11 cellular contexts compared by ENCODE assay signal in the genomic region with DNA sequence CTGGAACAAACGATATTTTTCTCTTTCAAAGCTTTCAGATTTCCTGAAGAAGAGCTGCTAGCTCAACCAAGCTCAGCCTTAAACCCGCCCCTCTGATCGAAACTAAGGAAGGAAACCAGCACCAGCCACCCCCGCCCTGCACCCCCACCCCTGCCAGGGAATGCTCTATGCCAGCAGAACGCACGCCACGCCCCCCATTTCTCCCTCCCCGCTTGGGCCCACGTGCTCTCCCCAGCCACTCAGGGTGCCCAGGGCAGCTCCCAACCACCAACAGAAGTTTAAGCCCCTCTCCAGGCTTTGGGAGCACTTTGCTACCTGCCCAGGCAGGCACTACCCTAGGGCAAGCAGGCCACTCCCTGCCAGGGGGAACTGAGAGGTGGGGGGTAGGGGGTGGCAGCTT. TPM values are rescaled to one million over a fixed set of nuclear protein-coding genes. Genes with fewer than 3 reads are reported as not detected.
DNase-seq lines count a peak whose midpoint lies in the region; ATAC-seq, FAIRE-seq and TF ChIP-seq lines count a peak whose summit lies in the region.
"Had no signal": no experiment of that assay in that cellular context is flagged by ENCODE, and none has a peak within 500 bp of the region (broad histone marks: within the 10 kb centered on the region; RNA-seq: fewer than 3 reads in every experiment).

No MANE protein-coding gene starts in this region.

- no peaks in the 10 kb centered on the region for H3K9me3 Mint-ChIP-seq in T-cell

- no peak overlapping the region for H3K4me2 ChIP-seq in GM23248 (ENCODE audit: unreplicated experiment)

- H3K36me3 ChIP-seq in GM23248 (ENCODE audit: low read depth) = no peaks in the 10 kb centered on the region
- H3K36me3 ChIP-seq in esophagus squamous epithelium = no peaks in the 10 kb centered on the region

- TF ChIP-seq POLR2A in esophagus squamous epithelium (IDR thresholded peaks at IDR 0.05) = peak in 2 of 4 donors; percentile 17 to 22

- intact Hi-C loops in esophagus squamous epithelium (cut with DNase I) = no loop called here

- H3K4me1 ChIP-seq in GM23248 (ENCODE audit: insufficient read depth) (peaks cover 23% of the 10 kb centered on the region), esophagus squamous epithelium (peaks cover 50 to 86% (median 65%) of the 10 kb centered on the region in 3 donors)

- H3K27ac ChIP-seq in GM23248 = no peak overlapping the region
- H3K27ac ChIP-seq in esophagus squamous epithelium = peak overlapping the region; percentile 88 to 99 (median 96)
- H3K27ac ChIP-seq: body of pancreas had no signal

- TF ChIP-seq CTCF in esophagus squamous epithelium (IDR thresholded peaks at IDR 0.05) (no peak), D721Med (IDR thresholded peaks at IDR 0.05; ENCODE audit: insufficient read depth, missing control alignments) (no peak)

- no peak overlapping the region for H2AFZ ChIP-seq in GM23248

- H3K9me2 ChIP-seq in GM23248 (ENCODE audit: insufficient read depth) = no peaks in the 10 kb centered on the region

- H3K27ac Mint-ChIP-seq in T-cell = peak overlapping the region; percentile 69 to 76

- WGBS in GM23248 (ENCODE audit: low coverage in 1 of 2, low lambda C conversion rate in 2 of 2, missing lambda C conversion rate in 2 of 2), 2 experiments = 27 to 39% methylated on average over 7 to 9 of the region's 9 CpGs
- WGBS in esophagus squamous epithelium, 2 donors = 10 to 29% methylated on average over 3 to 4 of the region's 9 CpGs

- H3K79me2 ChIP-seq in GM23248 (ENCODE audit: insufficient read depth) = no peaks in the 10 kb centered on the region

- H3K4me3 Mint-ChIP-seq in T-cell = peak overlapping the region in 1 of 3 donors; percentile 37

- no peaks in the 10 kb centered on the region for H3K36me3 Mint-ChIP-seq in T-cell

- H4K20me1 ChIP-seq in GM23248 (ENCODE audit: insufficient read depth) = no peaks in the 10 kb centered on the region

- H3K4me3 ChIP-seq in GM23248 (no peak overlapping the region), esophagus squamous epithelium (peak overlapping the region in 1 of 4 donors; percentile 18)
- H3K4me3 ChIP-seq: body of pancreas had no signal

- no peak overlapping the region for H3K9ac ChIP-seq in GM23248

- DNase-seq in GM23248 (peak; percentile 15), T-cell (peak in 31 of 34 experiments; percentile 17 to 67 (median 40)), esophagus squamous epithelium (lab: John Stamatoyannopoulos, UW) (no peak), GM19238 (ENCODE audit: insufficient read length, low spot score) (no peak), D721Med (ENCODE audit: insufficient read length, low spot score) (no peak), NCI-H748 treated with DMSO at 0.1 percent for 48 hours (lab: John Stamatoyannopoulos, UW) (no peak)
- peak; percentile 9 for DNase-seq in stimulated activated CD4-positive, alpha-beta T cell treated with anti-CD3 and anti-CD28 coated beads, Interleukin-1b, Interleukin-23, amount 100 ng/mL, for 48 hours

- H3K27me3 Mint-ChIP-seq in T-cell = no peaks in the 10 kb centered on the region

- CTCF ChIA-PET in T-cell (lab: Charles Lee) = interaction anchor here (0.6 to 2.0 kb wide), 9 partner anchors 12 to 286 kb away, joined by 3 to 10 read pairs (median 4); no protein-coding TSS in a partner anchor

- in situ Hi-C loops in GM23248 (cut with MboI) = loop anchor here (5.0 to 10.0 kb wide), 2 partner anchors 285 to 483 kb away; partner anchors contain the start of gene KRT84

- no peak for FAIRE-seq in D721Med (lab: Jason Lieb, UNC)

- no peaks in the 10 kb centered on the region for H3K27me3 ChIP-seq in GM23248 (replicated peaks; ENCODE audit: insufficient read depth)
- H3K27me3 ChIP-seq in esophagus squamous epithelium = no peaks in the 10 kb centered on the region
- H3K27me3 ChIP-seq: body of pancreas had no signal

- H3F3A ChIP-seq in GM23248 (ENCODE audit: insufficient read depth) = peaks cover 9% of the 10 kb centered on the region

- peak; percentile 43 to 58 (median 49) for ATAC-seq in T-cell (replicated peaks in 1 of 4)
- no peak for ATAC-seq in GM21447 (IDR thresholded peaks at IDR 0.05; ENCODE audit: unreplicated experiment)
- ATAC-seq: body of pancreas had no signal

- peaks cover 27 to 36% (median 33%) of the 10 kb centered on the region in 3 donors for H3K4me1 Mint-ChIP-seq in T-cell

- POLR2A ChIA-PET in T-cell (lab: Charles Lee) = interaction anchor here in 1 of 2 donors (0.6 kb wide), 1 partner anchor 223 kb away, joined by 3 read pairs; no protein-coding TSS in a partner anchor

- H3K9me3 ChIP-seq in GM23248 (ENCODE audit: low read depth) (no peaks in the 10 kb centered on the region), esophagus squamous epithelium (no peaks in the 10 kb centered on the region)
- H3K9me3 ChIP-seq: body of pancreas had no signal

RNA-seq across cellular contexts. Expression of gene KRT78, which starts 18.8 kb away (rescaled TPM):
- total RNA-seq in GM23248 (2014; rRNA removed; shearing (Covaris generic)) = not detected in 2 replicates
- polyA plus RNA-seq in GM23248 (2016; fragmentation: Nextera tagmentation; extraction: Ambion mirVana) = not detected in 2 replicates
- total RNA-seq in T-cell (not detected), esophagus squamous epithelium (100 to 1,000 TPM; 194 to 481 (median 307) TPM)
- total RNA-seq: body of pancreas; T-helper 1 cell treated with Interleukin-12 subunit alpha and Interleukin-12 subunit beta and Interleukin-4 antibody, amounts not matched to agents 30 ng/mL and 1 ng/mL, for 36 hours had no signal

RNA-seq across cellular contexts. Expression of gene KRT79, which starts 33.5 kb away (rescaled TPM):
- not detected in 2 replicates for total RNA-seq in GM23248 (2014; rRNA removed; shearing (Covaris generic))
- polyA plus RNA-seq in GM23248 (2016; fragmentation: Nextera tagmentation; extraction: Ambion mirVana) = 0.15 TPM in 1 of 2 replicates, not detected in the other
- under 1 TPM in 1 of 5 donors, not detected in 4; 0.28 TPM for total RNA-seq in T-cell
- total RNA-seq in esophagus squamous epithelium = 1 to 10 TPM in 1 of 4 donors, not detected in 3; 1.8 TPM
- total RNA-seq: body of pancreas; M059J; T-helper 1 cell treated with Interleukin-12 subunit alpha and Interleukin-12 subunit beta and Interleukin-4 antibody, amounts not matched to agents 30 ng/mL and 1 ng/mL, for 36 hours had no signal

RNA-seq across cellular contexts. Expression of gene KRT8, which starts 37.2 kb away (rescaled TPM):
- 5.5 and 12.9 TPM in 2 replicates for total RNA-seq in GM23248 (2014; rRNA removed; shearing (Covaris generic))
- 17.5 and 19.8 TPM in 2 replicates for polyA plus RNA-seq in GM23248 (2016; fragmentation: Nextera tagmentation; extraction: Ambion mirVana)
- total RNA-seq in T-cell (10 to 100 TPM in 2 of 5 donors, 1 to 10 TPM in 1, under 1 TPM in 2; 0.42 to 13.3 (median 8.0) TPM), esophagus squamous epithelium (10 to 100 TPM; 27.2 to 50.2 (median 38.2) TPM)
- total RNA-seq: T-helper 1 cell treated with Interleukin-12 subunit alpha and Interleukin-12 subunit beta and Interleukin-4 antibody, amounts not matched to agents 30 ng/mL and 1 ng/mL, for 36 hours had no signal

RNA-seq across cellular contexts. Expression of gene KRT4, which starts 53.7 kb away (rescaled TPM):
- total RNA-seq in GM23248 (2014; rRNA removed; shearing (Covaris generic)) = 0.22 TPM in 1 of 2 replicates, not detected in the other
- polyA plus RNA-seq in GM23248 (2016; fragmentation: Nextera tagmentation; extraction: Ambion mirVana) = 0.13 TPM in 1 of 2 replicates, not detected in the other
- total RNA-seq in T-cell (not detected), esophagus squamous epithelium (over 10,000 TPM in 2 of 4 donors, 1,000 to 10,000 TPM in 2; 3,147 to 27,876 (median 8,563) TPM)
- total RNA-seq: M059J; T-helper 1 cell treated with Interleukin-12 subunit alpha and Interleukin-12 subunit beta and Interleukin-4 antibody, amounts not matched to agents 30 ng/mL and 1 ng/mL, for 36 hours had no signal

Comparison
In these comparisons a context has a peak if more than half of its experiments do, and no peak if none do; other contexts are left out.
1. DNase-seq: peak in GM23248 (single experiment), T-cell (31 of 34) and stimulated activated CD4-positive, alpha-beta T cell treated with anti-CD3 and anti-CD28 coated beads, Interleukin-1b, Interleukin-23, amount 100 ng/mL, for 48 hours (single experiment); none in esophagus squamous epithelium (single experiment), GM19238 (single experiment), D721Med (single experiment) and NCI-H748 treated with DMSO at 0.1 percent for 48 hours (single experiment).
2. RNA of gene KRT78, which starts 18.8 kb away (total RNA-seq): 194 to 481 TPM in esophagus squamous epithelium; not detected in GM23248 and not detected in T-cell; every median in the first group is over 100 times any median in the second.